Comparison of ENCODE assay signal across 8 cellular contexts in the genomic region with DNA sequence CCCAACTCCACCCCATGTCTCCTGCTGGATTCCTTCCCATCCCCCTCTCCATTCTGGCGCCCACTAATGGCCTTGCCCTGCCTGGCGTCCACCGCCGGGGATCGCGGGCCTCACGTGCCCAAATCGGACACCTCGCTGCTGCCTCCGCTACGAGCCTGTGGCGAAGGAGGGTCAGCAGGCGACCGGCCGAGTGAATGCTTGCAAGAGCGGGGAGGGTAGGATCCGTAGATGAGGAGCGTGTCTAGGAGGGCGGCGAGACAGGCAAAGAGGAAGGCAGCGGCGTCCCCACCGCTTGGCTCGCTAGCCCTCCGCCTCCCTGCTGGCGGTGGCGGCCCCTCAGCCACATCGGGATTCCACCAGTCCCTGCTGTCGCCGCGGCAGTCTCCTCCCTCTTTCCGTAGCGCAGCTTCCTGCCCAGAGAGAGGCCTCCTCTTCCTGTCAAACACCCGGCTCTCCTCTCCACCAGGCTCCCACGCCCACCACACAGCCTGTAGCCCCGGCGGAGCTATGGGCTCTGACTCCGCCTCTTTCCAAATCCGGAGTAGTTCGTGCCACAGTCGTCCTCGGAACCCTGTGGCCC. TPM values are rescaled to one million over a fixed set of nuclear protein-coding genes. Genes with fewer than 3 reads are reported as not detected.
DNase-seq lines count a peak whose midpoint lies in the region; ATAC-seq, FAIRE-seq and TF ChIP-seq lines count a peak whose summit lies in the region.

A gene (minus strand): TSS at position 387 of the 580 bp plus-strand sequence.

- no TSS peak for BruUV-seq in A673 (replicated peaks; lab: Mats Ljungman, UMichigan)

- H3K36me3 ChIP-seq in A673 (ENCODE audit: insufficient read depth, low read length, poor library complexity, severe bottlenecking) = no peaks in the 10 kb centered on the region
- no peaks in the 10 kb centered on the region for H3K36me3 ChIP-seq in WERI-Rb-1
- no peaks in the 10 kb centered on the region for H3K36me3 ChIP-seq in bronchial epithelial cell (ENCODE audit: control insufficient read depth, insufficient read depth, low read length)

- peak within 1 kb of the TSS; percentile 71 for H3K27ac ChIP-seq in A673 (ENCODE audit: low read depth, low read length, poor library complexity, severe bottlenecking)
- peak within 1 kb of the TSS; percentile 76 for H3K27ac ChIP-seq in WERI-Rb-1

- H3K4me3 ChIP-seq in A673 (ENCODE audit: low read depth, low read length, poor library complexity, severe bottlenecking) (peak within 1 kb of the TSS; percentile 57), WERI-Rb-1 (ENCODE audit: low read depth, low read length) (peak within 1 kb of the TSS; percentile 43), bronchial epithelial cell (ENCODE audit: low read depth, low read length) (peak within 1 kb of the TSS; percentile 81)

- no peak for FAIRE-seq in bronchial epithelial cell (lab: Jason Lieb, UNC)

- H3K4me1 ChIP-seq in A673 (ENCODE audit: insufficient read depth, low read length, poor library complexity, severe bottlenecking) = no peaks in the 10 kb centered on the region

- TF ChIP-seq CTCF in A673 (conservative IDR thresholded peaks at IDR 0.05; ENCODE audit: low read depth, low read length) (no peak), WERI-Rb-1 (IDR thresholded peaks at IDR 0.05; ENCODE audit: low read depth, low read length) (no peak), bronchial epithelial cell (IDR thresholded peaks at IDR 0.05; ENCODE audit: insufficient read depth, low read length, severe bottlenecking) (no peak)

- H3K9me3 ChIP-seq in A673 (ENCODE audit: low read depth, low read length, poor library complexity, severe bottlenecking) = no peaks in the 10 kb centered on the region
- H3K9me3 ChIP-seq in WERI-Rb-1 (ENCODE audit: severe bottlenecking) = no peaks in the 10 kb centered on the region

- peak; percentile 99 for ATAC-seq in GM18867 (IDR thresholded peaks at IDR 0.05; ENCODE audit: unreplicated experiment)
- ATAC-seq in HG03097 (IDR thresholded peaks at IDR 0.05; ENCODE audit: low FRiP score, unreplicated experiment) = peak; percentile 100

- POLR2A ChIA-PET in A673 (lab: Charles Lee; ENCODE audit: low non-redundant PET) = interaction anchor here (0.6 kb wide), 1 partner anchor 1024 kb away, joined by 17 read pairs; no protein-coding TSS in a partner anchor

- intact Hi-C loops in A673 (cut with micrococcal nuclease; ENCODE audit: unreplicated experiment) = no loop called here

- CTCF ChIA-PET in A673 (lab: Charles Lee) = no interaction called here

- DNase-seq in A673 (ENCODE audit: low spot score) (peak; percentile 93), NCI-H2196 treated with DMSO at 0.1 percent for 48 hours (lab: John Stamatoyannopoulos, UW; ENCODE audit: unreplicated experiment) (peak; percentile 16), WERI-Rb-1 (peak; percentile 87), bronchial epithelial cell (ENCODE audit: low read depth) (peak; percentile 62), iris pigment epithelial cell (ENCODE audit: low read depth) (peak; percentile 71)
- peak; percentile 72 for DNase-seq in stimulated activated CD4-positive, alpha-beta T cell treated with anti-CD3 and anti-CD28 coated beads, Interleukin-12 subunit alpha, Interleukin-12 subunit beta, amount 100 ng/mL, for 4 hours

- H3K27me3 ChIP-seq in A673 (replicated peaks; ENCODE audit: insufficient read depth, low read depth, low read length, poor library complexity) (no peaks in the 10 kb centered on the region), WERI-Rb-1 (ENCODE audit: insufficient read depth, low read depth, severe bottlenecking) (no peaks in the 10 kb centered on the region), bronchial epithelial cell (ENCODE audit: control insufficient read depth, insufficient read depth, low read length) (no peaks in the 10 kb centered on the region)

RNA-seq across cellular contexts. Expression of the gene that starts here (rescaled TPM):
- 9.1 and 13.4 TPM in 2 replicates for total RNA-seq in A673 (2021)
- total RNA-seq in bronchial epithelial cell = 0.79 and 5.2 TPM in 2 replicates

Comparison
In these comparisons a context has a peak if more than half of its experiments do, and no peak if none do; other contexts are left out.
1. Peak in every context shown above with its lines: DNase-seq, ATAC-seq, H3K4me3 ChIP-seq and H3K27ac ChIP-seq.
2. DNase-seq: peak in every context shown above with its lines; median percentile 93 in A673; 87 in WERI-Rb-1; 72 in stimulated activated CD4-positive, alpha-beta T cell treated with anti-CD3 and anti-CD28 coated beads, Interleukin-12 subunit alpha, Interleukin-12 subunit beta, amount 100 ng/mL, for 4 hours; 71 in iris pigment epithelial cell; 62 in bronchial epithelial cell; 16 in NCI-H2196 treated with DMSO at 0.1 percent for 48 hours.